Comparison of ENCODE assay signal across 10 cellular contexts in genomic region chr5:93596676-93597441, GRCh38. TPM values are rescaled to one million over a fixed set of nuclear protein-coding genes. Genes with fewer than 3 reads are reported as not detected.
DNase-seq lines count a peak whose midpoint lies in the region; ATAC-seq, FAIRE-seq and TF ChIP-seq lines count a peak whose summit lies in the region.
"Had no signal": no experiment of that assay in that cellular context is flagged by ENCODE, and none has a peak within 500 bp of the region (broad histone marks: within the 10 kb centered on the region; RNA-seq: fewer than 3 reads in every experiment).

No MANE protein-coding gene starts in this region.

- peak overlapping the region; percentile 65 for H3K27ac Mint-ChIP-seq in neural crest cell (ENCODE audit: unreplicated experiment)

- peaks cover 49% of the 10 kb centered on the region for H3K4me1 Mint-ChIP-seq in neural crest cell

- DNase-seq in GM06990 (ENCODE audit: extremely low read depth, insufficient read length) (no peak), coronary artery (ENCODE audit: low spot score) (no peak), neural crest cell (ENCODE audit: low read depth, low spot score) (no peak), H4 (ENCODE audit: low spot score) (no peak), GM12891 (ENCODE audit: insufficient read length, low spot score) (no peak)
- DNase-seq: activated CD4-positive, alpha-beta T cell treated with anti-CD3 and anti-CD28 coated beads, Interleukin-2, amount 50 U/mL, for 48 hours; stimulated activated CD4-positive, alpha-beta T cell treated with anti-CD3 and anti-CD28 coated beads, Interleukin-4, amount 100 ng/mL, for 4 hours had no signal

- peaks cover 57% of the 10 kb centered on the region for H3K27me3 Mint-ChIP-seq in neural crest cell (ENCODE audit: low read depth)

- ATAC-seq in GM18909 (IDR thresholded peaks at IDR 0.05; ENCODE audit: poor library complexity, unreplicated experiment) (no peak), GM21717 (IDR thresholded peaks at IDR 0.05; ENCODE audit: unreplicated experiment) (no peak)

- H3K36me3 Mint-ChIP-seq in neural crest cell (ENCODE audit: low read depth) = peaks cover 36% of the 10 kb centered on the region

- TF ChIP-seq RAD21 in Ishikawa (IDR thresholded peaks at IDR 0.05; ENCODE audit: low read depth) = peak; percentile 63

- H3K9me3 Mint-ChIP-seq in neural crest cell = no peaks in the 10 kb centered on the region

- no peak overlapping the region for H3K4me3 ChIP-seq in GM06990 (replicated peaks; ENCODE audit: low read depth, low read length)
- peak overlapping the region; percentile 12 for H3K4me3 ChIP-seq in coronary artery

- no peak for TF ChIP-seq EP300 in Ishikawa (IDR thresholded peaks at IDR 0.05; ENCODE audit: borderline replicate concordance)

- H3K27me3 ChIP-seq in GM06990 (replicated peaks; ENCODE audit: control insufficient read depth, insufficient read depth, low read length) = peaks cover 4% of the 10 kb centered on the region

- TF ChIP-seq CTCF in GM06990 (IDR thresholded peaks at IDR 0.05; ENCODE audit: insufficient read depth, low read length, poor library complexity, severe bottlenecking) = peak; percentile 19
- no peak for TF ChIP-seq CTCF in coronary artery (IDR thresholded peaks at IDR 0.05)
- TF ChIP-seq CTCF in neural crest cell (conservative IDR thresholded peaks at IDR 0.05) = peak; percentile 36

- no peak overlapping the region for H3K4me3 Mint-ChIP-seq in neural crest cell

- no peak overlapping the region for H3K27ac ChIP-seq in coronary artery

- FAIRE-seq in GM12891 (lab: Jason Lieb, UNC) = no peak

- no peaks in the 10 kb centered on the region for H3K36me3 ChIP-seq in GM06990 (ENCODE audit: control insufficient read depth, insufficient read depth, low read length)

- no peak for TF ChIP-seq POLR2A in GM12891 (IDR thresholded peaks at IDR 0.05; ENCODE audit: low read depth, low read length)

TF ChIP-seq in Ishikawa, 13 proteins besides CTCF, POLR2A, EP300 and RAD21:
- TF ChIP-seq FOXM1 (IDR thresholded peaks at IDR 0.05; ENCODE audit: borderline replicate concordance, low read depth) (no peak), MAX (IDR thresholded peaks at IDR 0.05) (no peak), TAF1 (IDR thresholded peaks at IDR 0.05; ENCODE audit: low read depth) (no peak), TEAD4 (IDR thresholded peaks at IDR 0.05) (no peak), USF1 (IDR thresholded peaks at IDR 0.05) (no peak), REST (IDR thresholded peaks at IDR 0.05; ENCODE audit: low read depth) (no peak), CREB1 (IDR thresholded peaks at IDR 0.05; ENCODE audit: low read depth) (no peak), CEBPB (IDR thresholded peaks at IDR 0.05) (no peak), EGR1 (IDR thresholded peaks at IDR 0.05) (no peak), ZBTB7A (IDR thresholded peaks at IDR 0.05; ENCODE audit: low read depth) (no peak), YY1 (IDR thresholded peaks at IDR 0.05; ENCODE audit: low read depth) (no peak), NFIC (IDR thresholded peaks at IDR 0.05) (no peak), TCF12 (IDR thresholded peaks at IDR 0.05; ENCODE audit: low read depth) (no peak)

TF ChIP-seq in GM12891, 5 proteins besides CTCF, POLR2A, EP300 and RAD21:
- TF ChIP-seq POLR2AphosphoS5 (IDR thresholded peaks at IDR 0.05; ENCODE audit: low read depth, low read length) (no peak), POU2F2 (IDR thresholded peaks at IDR 0.05; ENCODE audit: low read depth, low read length) (no peak), PAX5 (IDR thresholded peaks at IDR 0.05; ENCODE audit: insufficient read depth, low read length, severe bottlenecking) (no peak), SPI1 (IDR thresholded peaks at IDR 0.05; ENCODE audit: low read depth, low read length) (no peak), TAF1 (IDR thresholded peaks at IDR 0.05; ENCODE audit: low read depth, low read length) (no peak)

RNA-seq across cellular contexts. Expression of gene NR2F1, which starts 13.8 kb away (rescaled TPM):
- 411 and 426 TPM in 2 replicates for total RNA-seq in neural crest cell
- total RNA-seq in H4 (2014; rRNA removed; shearing (Covaris generic)) = 6.5 and 10.3 TPM in 2 replicates
- not detected for polyA plus RNA-seq in GM12891 (2012; ENCODE audit: low read depth, missing spikeins)

RNA-seq across cellular contexts. Expression of gene NR2F1-AS1, which starts 15.8 kb away (rescaled TPM):
- 52.4 and 53.1 TPM in 2 replicates for total RNA-seq in neural crest cell
- 5.2 and 10.4 TPM in 2 replicates for total RNA-seq in H4 (2014; rRNA removed; shearing (Covaris generic))
- polyA plus RNA-seq in GM12891 (2012; ENCODE audit: low read depth, missing spikeins) = 0.49 TPM

Comparison
In these comparisons a context has a peak if more than half of its experiments do, and no peak if none do; other contexts are left out.
1. RNA of gene NR2F1, which starts 13.8 kb away (total RNA-seq): 411 to 426 TPM in neural crest cell; 6.5 to 10.3 TPM in H4; every median in the first group is over 10 times any median in the second.